In the genomic region with DNA sequence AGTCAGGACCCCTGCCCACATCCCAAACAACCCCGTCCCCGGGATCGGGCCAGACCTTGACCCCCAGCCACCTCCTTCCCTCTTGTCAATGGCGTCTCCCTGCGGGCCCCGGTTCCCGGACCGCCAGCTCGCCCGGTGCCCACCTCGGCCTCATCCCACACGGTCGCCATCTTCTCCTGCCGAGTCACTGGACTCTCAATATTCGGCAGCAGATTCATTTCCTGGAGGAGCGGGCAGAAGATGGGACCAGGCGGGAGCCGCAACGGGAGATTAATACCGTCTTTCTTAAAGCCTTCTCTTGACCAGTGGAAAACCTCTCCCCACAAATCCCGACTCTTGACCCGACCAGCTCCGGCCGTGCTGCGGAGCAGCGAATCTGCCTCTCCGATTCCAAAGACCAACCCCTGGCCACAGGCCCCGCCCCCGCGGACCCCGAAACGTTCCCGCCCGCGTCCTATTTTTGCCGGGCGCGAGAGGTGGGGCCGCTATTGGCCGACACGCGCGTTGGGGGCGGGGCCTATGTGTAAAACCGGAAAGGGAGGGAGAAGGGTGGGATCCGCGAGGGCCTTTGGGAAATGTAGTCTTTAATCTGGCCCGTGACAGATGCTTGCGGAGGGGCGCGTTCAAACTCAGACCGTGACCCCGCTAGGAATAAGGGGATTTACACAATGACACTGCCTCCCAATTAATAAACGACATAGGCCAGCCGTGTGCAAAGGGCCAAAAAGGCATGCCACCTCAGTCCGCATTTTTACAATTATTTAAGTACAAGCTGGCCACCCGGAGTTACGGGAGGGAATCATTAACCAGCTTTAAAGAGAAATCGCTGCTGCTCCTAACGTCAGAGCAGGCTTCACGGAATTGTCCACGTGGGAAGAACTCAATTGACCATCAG, we compare ENCODE assay signal across 1 cellular context.
TF ChIP-seq lines count a peak whose summit lies in the region.

A gene (minus strand): TSS at position 378 of the 895 bp plus-strand sequence. CDS start 160 bp downstream, at position 218.

TF ChIP-seq in WTC11, 78 proteins besides CTCF, POLR2A, EP300 and RAD21 (continued from another document):
- TF ChIP-seq, protein P1, sequence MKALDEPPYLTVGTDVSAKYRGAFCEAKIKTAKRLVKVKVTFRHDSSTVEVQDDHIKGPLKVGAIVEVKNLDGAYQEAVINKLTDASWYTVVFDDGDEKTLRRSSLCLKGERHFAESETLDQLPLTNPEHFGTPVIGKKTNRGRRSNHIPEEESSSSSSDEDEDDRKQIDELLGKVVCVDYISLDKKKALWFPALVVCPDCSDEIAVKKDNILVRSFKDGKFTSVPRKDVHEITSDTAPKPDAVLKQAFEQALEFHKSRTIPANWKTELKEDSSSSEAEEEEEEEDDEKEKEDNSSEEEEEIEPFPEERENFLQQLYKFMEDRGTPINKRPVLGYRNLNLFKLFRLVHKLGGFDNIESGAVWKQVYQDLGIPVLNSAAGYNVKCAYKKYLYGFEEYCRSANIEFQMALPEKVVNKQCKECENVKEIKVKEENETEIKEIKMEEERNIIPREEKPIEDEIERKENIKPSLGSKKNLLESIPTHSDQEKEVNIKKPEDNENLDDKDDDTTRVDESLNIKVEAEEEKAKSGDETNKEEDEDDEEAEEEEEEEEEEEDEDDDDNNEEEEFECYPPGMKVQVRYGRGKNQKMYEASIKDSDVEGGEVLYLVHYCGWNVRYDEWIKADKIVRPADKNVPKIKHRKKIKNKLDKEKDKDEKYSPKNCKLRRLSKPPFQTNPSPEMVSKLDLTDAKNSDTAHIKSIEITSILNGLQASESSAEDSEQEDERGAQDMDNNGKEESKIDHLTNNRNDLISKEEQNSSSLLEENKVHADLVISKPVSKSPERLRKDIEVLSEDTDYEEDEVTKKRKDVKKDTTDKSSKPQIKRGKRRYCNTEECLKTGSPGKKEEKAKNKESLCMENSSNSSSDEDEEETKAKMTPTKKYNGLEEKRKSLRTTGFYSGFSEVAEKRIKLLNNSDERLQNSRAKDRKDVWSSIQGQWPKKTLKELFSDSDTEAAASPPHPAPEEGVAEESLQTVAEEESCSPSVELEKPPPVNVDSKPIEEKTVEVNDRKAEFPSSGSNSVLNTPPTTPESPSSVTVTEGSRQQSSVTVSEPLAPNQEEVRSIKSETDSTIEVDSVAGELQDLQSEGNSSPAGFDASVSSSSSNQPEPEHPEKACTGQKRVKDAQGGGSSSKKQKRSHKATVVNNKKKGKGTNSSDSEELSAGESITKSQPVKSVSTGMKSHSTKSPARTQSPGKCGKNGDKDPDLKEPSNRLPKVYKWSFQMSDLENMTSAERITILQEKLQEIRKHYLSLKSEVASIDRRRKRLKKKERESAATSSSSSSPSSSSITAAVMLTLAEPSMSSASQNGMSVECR (CRISPR knock-in tag; IDR thresholded peaks at IDR 0.05; ENCODE audit: borderline replicate concordance): no peak
- no peak for TF ChIP-seq MYBL2 (CRISPR knock-in tag; IDR thresholded peaks at IDR 0.05)
- peak; percentile 62; the same call in 1 of the 2 replicates for TF ChIP-seq GABPB1 (CRISPR knock-in tag; IDR thresholded peaks at IDR 0.05)
- TF ChIP-seq, protein P2, sequence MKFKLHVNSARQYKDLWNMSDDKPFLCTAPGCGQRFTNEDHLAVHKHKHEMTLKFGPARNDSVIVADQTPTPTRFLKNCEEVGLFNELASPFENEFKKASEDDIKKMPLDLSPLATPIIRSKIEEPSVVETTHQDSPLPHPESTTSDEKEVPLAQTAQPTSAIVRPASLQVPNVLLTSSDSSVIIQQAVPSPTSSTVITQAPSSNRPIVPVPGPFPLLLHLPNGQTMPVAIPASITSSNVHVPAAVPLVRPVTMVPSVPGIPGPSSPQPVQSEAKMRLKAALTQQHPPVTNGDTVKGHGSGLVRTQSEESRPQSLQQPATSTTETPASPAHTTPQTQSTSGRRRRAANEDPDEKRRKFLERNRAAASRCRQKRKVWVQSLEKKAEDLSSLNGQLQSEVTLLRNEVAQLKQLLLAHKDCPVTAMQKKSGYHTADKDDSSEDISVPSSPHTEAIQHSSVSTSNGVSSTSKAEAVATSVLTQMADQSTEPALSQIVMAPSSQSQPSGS (CRISPR knock-in tag; IDR thresholded peaks at IDR 0.05; ENCODE audit: borderline replicate concordance, low read depth): no peak
- peak; percentile 85; the same call in 1 of the 2 replicates for TF ChIP-seq NFE2L1 (CRISPR knock-in tag; IDR thresholded peaks at IDR 0.05)
- TF ChIP-seq EMX1 (CRISPR knock-in tag; IDR thresholded peaks at IDR 0.05): no peak
- peak; percentile 97 for TF ChIP-seq SP1 (CRISPR knock-in tag; conservative IDR thresholded peaks at IDR 0.05)
- TF ChIP-seq, protein P3, sequence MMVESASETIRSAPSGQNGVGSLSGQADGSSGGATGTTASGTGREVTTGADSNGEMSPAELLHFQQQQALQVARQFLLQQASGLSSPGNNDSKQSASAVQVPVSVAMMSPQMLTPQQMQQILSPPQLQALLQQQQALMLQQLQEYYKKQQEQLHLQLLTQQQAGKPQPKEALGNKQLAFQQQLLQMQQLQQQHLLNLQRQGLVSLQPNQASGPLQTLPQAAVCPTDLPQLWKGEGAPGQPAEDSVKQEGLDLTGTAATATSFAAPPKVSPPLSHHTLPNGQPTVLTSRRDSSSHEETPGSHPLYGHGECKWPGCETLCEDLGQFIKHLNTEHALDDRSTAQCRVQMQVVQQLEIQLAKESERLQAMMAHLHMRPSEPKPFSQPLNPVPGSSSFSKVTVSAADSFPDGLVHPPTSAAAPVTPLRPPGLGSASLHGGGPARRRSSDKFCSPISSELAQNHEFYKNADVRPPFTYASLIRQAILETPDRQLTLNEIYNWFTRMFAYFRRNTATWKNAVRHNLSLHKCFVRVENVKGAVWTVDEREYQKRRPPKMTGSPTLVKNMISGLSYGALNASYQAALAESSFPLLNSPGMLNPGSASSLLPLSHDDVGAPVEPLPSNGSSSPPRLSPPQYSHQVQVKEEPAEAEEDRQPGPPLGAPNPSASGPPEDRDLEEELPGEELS (CRISPR knock-in tag; IDR thresholded peaks at IDR 0.05): peak; percentile 21; the same call in 1 of the 2 replicates
- no peak for TF ChIP-seq NR1H2 (CRISPR knock-in tag; IDR thresholded peaks at IDR 0.05)
- no peak for TF ChIP-seq ZNF671 (CRISPR knock-in tag; IDR thresholded peaks at IDR 0.05)
- TF ChIP-seq, protein P4, sequence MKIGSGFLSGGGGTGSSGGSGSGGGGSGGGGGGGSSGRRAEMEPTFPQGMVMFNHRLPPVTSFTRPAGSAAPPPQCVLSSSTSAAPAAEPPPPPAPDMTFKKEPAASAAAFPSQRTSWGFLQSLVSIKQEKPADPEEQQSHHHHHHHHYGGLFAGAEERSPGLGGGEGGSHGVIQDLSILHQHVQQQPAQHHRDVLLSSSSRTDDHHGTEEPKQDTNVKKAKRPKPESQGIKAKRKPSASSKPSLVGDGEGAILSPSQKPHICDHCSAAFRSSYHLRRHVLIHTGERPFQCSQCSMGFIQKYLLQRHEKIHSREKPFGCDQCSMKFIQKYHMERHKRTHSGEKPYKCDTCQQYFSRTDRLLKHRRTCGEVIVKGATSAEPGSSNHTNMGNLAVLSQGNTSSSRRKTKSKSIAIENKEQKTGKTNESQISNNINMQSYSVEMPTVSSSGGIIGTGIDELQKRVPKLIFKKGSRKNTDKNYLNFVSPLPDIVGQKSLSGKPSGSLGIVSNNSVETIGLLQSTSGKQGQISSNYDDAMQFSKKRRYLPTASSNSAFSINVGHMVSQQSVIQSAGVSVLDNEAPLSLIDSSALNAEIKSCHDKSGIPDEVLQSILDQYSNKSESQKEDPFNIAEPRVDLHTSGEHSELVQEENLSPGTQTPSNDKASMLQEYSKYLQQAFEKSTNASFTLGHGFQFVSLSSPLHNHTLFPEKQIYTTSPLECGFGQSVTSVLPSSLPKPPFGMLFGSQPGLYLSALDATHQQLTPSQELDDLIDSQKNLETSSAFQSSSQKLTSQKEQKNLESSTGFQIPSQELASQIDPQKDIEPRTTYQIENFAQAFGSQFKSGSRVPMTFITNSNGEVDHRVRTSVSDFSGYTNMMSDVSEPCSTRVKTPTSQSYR (CRISPR knock-in tag; IDR thresholded peaks at IDR 0.05): no peak
- 0 out of 2 replicates have a peak, but pooled peaks have one; percentile 38 for TF ChIP-seq TEAD1 (CRISPR knock-in tag; IDR thresholded peaks at IDR 0.05)
- TF ChIP-seq ATF1 (CRISPR knock-in tag; IDR thresholded peaks at IDR 0.05): no peak
- TF ChIP-seq, protein P5, sequence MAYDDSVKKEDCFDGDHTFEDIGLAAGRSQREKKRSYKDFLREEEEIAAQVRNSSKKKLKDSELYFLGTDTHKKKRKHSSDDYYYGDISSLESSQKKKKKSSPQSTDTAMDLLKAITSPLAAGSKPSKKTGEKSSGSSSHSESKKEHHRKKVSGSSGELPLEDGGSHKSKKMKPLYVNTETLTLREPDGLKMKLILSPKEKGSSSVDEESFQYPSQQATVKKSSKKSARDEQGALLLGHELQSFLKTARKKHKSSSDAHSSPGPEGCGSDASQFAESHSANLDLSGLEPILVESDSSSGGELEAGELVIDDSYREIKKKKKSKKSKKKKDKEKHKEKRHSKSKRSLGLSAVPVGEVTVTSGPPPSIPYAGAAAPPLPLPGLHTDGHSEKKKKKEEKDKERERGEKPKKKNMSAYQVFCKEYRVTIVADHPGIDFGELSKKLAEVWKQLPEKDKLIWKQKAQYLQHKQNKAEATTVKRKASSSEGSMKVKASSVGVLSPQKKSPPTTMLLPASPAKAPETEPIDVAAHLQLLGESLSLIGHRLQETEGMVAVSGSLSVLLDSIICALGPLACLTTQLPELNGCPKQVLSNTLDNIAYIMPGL (CRISPR knock-in tag; IDR thresholded peaks at IDR 0.05): no peak
- TF ChIP-seq, protein P6, sequence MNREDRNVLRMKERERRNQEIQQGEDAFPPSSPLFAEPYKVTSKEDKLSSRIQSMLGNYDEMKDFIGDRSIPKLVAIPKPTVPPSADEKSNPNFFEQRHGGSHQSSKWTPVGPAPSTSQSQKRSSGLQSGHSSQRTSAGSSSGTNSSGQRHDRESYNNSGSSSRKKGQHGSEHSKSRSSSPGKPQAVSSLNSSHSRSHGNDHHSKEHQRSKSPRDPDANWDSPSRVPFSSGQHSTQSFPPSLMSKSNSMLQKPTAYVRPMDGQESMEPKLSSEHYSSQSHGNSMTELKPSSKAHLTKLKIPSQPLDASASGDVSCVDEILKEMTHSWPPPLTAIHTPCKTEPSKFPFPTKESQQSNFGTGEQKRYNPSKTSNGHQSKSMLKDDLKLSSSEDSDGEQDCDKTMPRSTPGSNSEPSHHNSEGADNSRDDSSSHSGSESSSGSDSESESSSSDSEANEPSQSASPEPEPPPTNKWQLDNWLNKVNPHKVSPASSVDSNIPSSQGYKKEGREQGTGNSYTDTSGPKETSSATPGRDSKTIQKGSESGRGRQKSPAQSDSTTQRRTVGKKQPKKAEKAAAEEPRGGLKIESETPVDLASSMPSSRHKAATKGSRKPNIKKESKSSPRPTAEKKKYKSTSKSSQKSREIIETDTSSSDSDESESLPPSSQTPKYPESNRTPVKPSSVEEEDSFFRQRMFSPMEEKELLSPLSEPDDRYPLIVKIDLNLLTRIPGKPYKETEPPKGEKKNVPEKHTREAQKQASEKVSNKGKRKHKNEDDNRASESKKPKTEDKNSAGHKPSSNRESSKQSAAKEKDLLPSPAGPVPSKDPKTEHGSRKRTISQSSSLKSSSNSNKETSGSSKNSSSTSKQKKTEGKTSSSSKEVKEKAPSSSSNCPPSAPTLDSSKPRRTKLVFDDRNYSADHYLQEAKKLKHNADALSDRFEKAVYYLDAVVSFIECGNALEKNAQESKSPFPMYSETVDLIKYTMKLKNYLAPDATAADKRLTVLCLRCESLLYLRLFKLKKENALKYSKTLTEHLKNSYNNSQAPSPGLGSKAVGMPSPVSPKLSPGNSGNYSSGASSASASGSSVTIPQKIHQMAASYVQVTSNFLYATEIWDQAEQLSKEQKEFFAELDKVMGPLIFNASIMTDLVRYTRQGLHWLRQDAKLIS (CRISPR knock-in tag; IDR thresholded peaks at IDR 0.05; ENCODE audit: borderline replicate concordance): no peak
- TF ChIP-seq, protein P7, sequence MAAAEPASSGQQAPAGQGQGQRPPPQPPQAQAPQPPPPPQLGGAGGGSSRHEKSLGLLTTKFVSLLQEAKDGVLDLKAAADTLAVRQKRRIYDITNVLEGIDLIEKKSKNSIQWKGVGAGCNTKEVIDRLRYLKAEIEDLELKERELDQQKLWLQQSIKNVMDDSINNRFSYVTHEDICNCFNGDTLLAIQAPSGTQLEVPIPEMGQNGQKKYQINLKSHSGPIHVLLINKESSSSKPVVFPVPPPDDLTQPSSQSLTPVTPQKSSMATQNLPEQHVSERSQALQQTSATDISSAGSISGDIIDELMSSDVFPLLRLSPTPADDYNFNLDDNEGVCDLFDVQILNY (CRISPR knock-in tag; IDR thresholded peaks at IDR 0.05): 0 out of 2 replicates have a peak, but pooled peaks have one; percentile 56
TF ChIP-seq in WTC11: peak in this region for 12.
